Comparison of ENCODE assay signal across 26 cellular contexts in genomic region chr17:50764860-50765259, GRCh38. TPM values are rescaled to one million over a fixed set of nuclear protein-coding genes. Genes with fewer than 3 reads are reported as not detected.
A peak's percentile ranks its signal among the peaks of the same experiment; 100 is the strongest.
DNase-seq lines count a peak whose midpoint lies in the region; ATAC-seq, FAIRE-seq and TF ChIP-seq lines count a peak whose summit lies in the region.
"Had no signal": no experiment of that assay in that cellular context is flagged by ENCODE, and none has a peak within 500 bp of the region (broad histone marks: within the 10 kb centered on the region; RNA-seq: fewer than 3 reads in every experiment).

No MANE protein-coding gene starts in this region.

- H3K9me3 ChIP-seq in K562 (replicated peaks; ENCODE audit: control insufficient read depth, insufficient read depth, low read depth, low read length) = no peaks in the 10 kb centered on the region
- no peaks in the 10 kb centered on the region for H3K9me3 ChIP-seq in transverse colon
- H3K9me3 ChIP-seq in osteoblast (ENCODE audit: low read depth, low read length) = no peaks in the 10 kb centered on the region
- H3K9me3 ChIP-seq: breast epithelium, heart right ventricle had no signal

- no peak for FAIRE-seq in K562 (lab: Jason Lieb, UNC)
- FAIRE-seq: A204.1, urothelium cell line had no signal

- H3K79me2 ChIP-seq in K562 (ENCODE audit: control insufficient read depth, insufficient read depth, low read length) (no peaks in the 10 kb centered on the region), osteoblast (ENCODE audit: insufficient read depth, low read length) (no peaks in the 10 kb centered on the region)

- H3K36me3 ChIP-seq in K562 (ENCODE audit: control insufficient read depth, insufficient read depth, low read length) = no peaks in the 10 kb centered on the region
- no peaks in the 10 kb centered on the region for H3K36me3 ChIP-seq in transverse colon
- no peaks in the 10 kb centered on the region for H3K36me3 ChIP-seq in osteoblast (ENCODE audit: insufficient read depth, low read length)
- H3K36me3 ChIP-seq: breast epithelium, heart right ventricle had no signal

- intact Hi-C loops in K562 (cut with micrococcal nuclease) = loop anchor here (5.0 kb wide), 1 partner anchor 43 kb away; no protein-coding TSS in a partner anchor
- intact Hi-C loops in transverse colon (cut with DNase I; ENCODE audit: low total_unique reads) = no loop called here

- no peak overlapping the region for H2AFZ ChIP-seq in K562 (ENCODE audit: low read depth, low read length)
- no peak overlapping the region for H2AFZ ChIP-seq in osteoblast (ENCODE audit: low read length)

- peaks cover 22% of the 10 kb centered on the region for H3K27me3 Mint-ChIP-seq in activated CD8-positive, alpha-beta memory T cell treated with anti-CD3 and anti-CD28 coated beads, Interleukin-2, amount 10 ng/mL, durations not matched to agents 7 days and 5 days
- no peaks in the 10 kb centered on the region for H3K27me3 Mint-ChIP-seq in mesothelial cell of epicardium (ENCODE audit: low read depth)
- H3K27me3 Mint-ChIP-seq: activated naive CD8-positive, alpha-beta T cell treated with anti-CD3 and anti-CD28 coated beads for 36 hours; CD4-positive, alpha-beta T cell; stimulated activated naive CD8-positive, alpha-beta T cell treated with anti-CD3 and anti-CD28 coated beads, Interleukin-15, Interleukin-2, amounts not matched to agents 100 ng/mL and 50 ng/mL, for 24 hours had no signal

- in situ Hi-C loops in K562 (cut with MboI) = no loop called here
- in situ Hi-C loops in transverse colon (cut with MboI; ENCODE audit: low pct_ligation_motif_present in 1 of 4, low pct_unique_long_range_greater_than_20kb in 1 of 4, low sequenced_read_pairs in 3 of 4) = no loop called here

- TF ChIP-seq EP300 in K562 (IDR thresholded peaks at IDR 0.05; ENCODE audit: low read length) = no peak
- TF ChIP-seq EP300 in transverse colon (IDR thresholded peaks at IDR 0.05; ENCODE audit: low read depth) = no peak

- BruUV-seq in K562 (replicated peaks; lab: Mats Ljungman, UMichigan) = no TSS peak

- peak; percentile 29 for DNase-seq in activated CD8-positive, alpha-beta memory T cell treated with anti-CD3 and anti-CD28 coated beads, Interleukin-2, amount 50 U/mL, for 48 hours
- no peak for DNase-seq in activated CD8-positive, alpha-beta memory T cell treated with anti-CD3 and anti-CD28 coated beads, Interleukin-2, amount 10 ng/mL, durations not matched to agents 7 days and 5 days
- DNase-seq in K562 (ENCODE audit: extremely low read depth in 1 of 4, low spot score in 3 of 4) = no peak
- DNase-seq in mesothelial cell of epicardium (ENCODE audit: low spot score in 2 of 2, unreplicated experiment in 2 of 2) = no peak
- DNase-seq in transverse colon = no peak
- DNase-seq in NCI-H1694 treated with DMSO at 0.1 percent for 48 hours (lab: John Stamatoyannopoulos, UW) = no peak
- DNase-seq in osteoblast (ENCODE audit: insufficient read length, low spot score, missing footprints) = no peak
- DNase-seq: activated naive CD8-positive, alpha-beta T cell treated with anti-CD3 and anti-CD28 coated beads for 36 hours; activated T-cell treated with anti-CD3 and anti-CD28 coated beads, Interleukin-2, amount 50 U/mL, for 72 hours; CD4-positive, alpha-beta T cell; DMS79; effector memory CD8-positive, alpha-beta T cell; heart right ventricle; NCI-H1694; NCI-H446 treated with DMSO at 0.1 percent for 48 hours; stimulated activated CD4-positive, alpha-beta T cell treated with anti-CD3 and anti-CD28 coated beads, Interleukin-15, amount 100 ng/mL, for 24 hours had no signal

- H3K27me3 ChIP-seq in K562 (ENCODE audit: control insufficient read depth in 2 of 2, insufficient read depth in 2 of 2, low read length in 2 of 2) = no peaks in the 10 kb centered on the region
- no peaks in the 10 kb centered on the region for H3K27me3 ChIP-seq in transverse colon
- no peaks in the 10 kb centered on the region for H3K27me3 ChIP-seq in osteoblast (ENCODE audit: insufficient read depth, low read length)
- H3K27me3 ChIP-seq: breast epithelium, heart right ventricle had no signal

- no peak for TF ChIP-seq RAD21 in K562 (CRISPR knock-in tag; conservative IDR thresholded peaks at IDR 0.05 in 1 of 2, IDR thresholded peaks at IDR 0.05 in 1 of 2)

- H3K27ac ChIP-seq in K562 (ENCODE audit: extremely low read depth, low read depth, low read length) = no peak overlapping the region
- H3K27ac ChIP-seq in transverse colon = peak overlapping the region; percentile 84 to 93 (median 89)
- H3K27ac ChIP-seq in osteoblast (ENCODE audit: low read depth, low read length) = no peak overlapping the region
- H3K27ac ChIP-seq: breast epithelium had no signal

- CTCF ChIA-PET in activated CD8-positive, alpha-beta memory T cell treated with anti-CD3 and anti-CD28 coated beads, Interleukin-2, amount 10 ng/mL, durations not matched to agents 7 days and 5 days (lab: Charles Lee) = interaction anchor here (1.4 to 2.0 kb wide), 2 partner anchors 17 to 88 kb away, joined by 3 to 4 read pairs; no protein-coding TSS in a partner anchor
- CTCF ChIA-PET in K562 (lab: Yijun Ruan, JAX; ENCODE audit: low intra/inter-chr PET ratio) = no interaction called here

- H4K20me1 ChIP-seq in K562 (replicated peaks; ENCODE audit: control insufficient read depth, insufficient read depth, low read length) = no peaks in the 10 kb centered on the region
- H4K20me1 ChIP-seq in osteoblast (ENCODE audit: insufficient read depth, low read length) = no peaks in the 10 kb centered on the region

- TF ChIP-seq CTCF in K562 (IDR thresholded peaks at IDR 0.05 in 2 of 3, conservative IDR thresholded peaks at IDR 0.05 in 1 of 3; ENCODE audit: insufficient read depth in 2 of 3, low read depth in 1 of 3, low read length in 3 of 3) (no peak), mesothelial cell of epicardium (IDR thresholded peaks at IDR 0.05; ENCODE audit: unreplicated experiment) (no peak), transverse colon (IDR thresholded peaks at IDR 0.05) (no peak), osteoblast (IDR thresholded peaks at IDR 0.05; ENCODE audit: extremely low read depth, low read depth, low read length) (no peak)

- no peak overlapping the region for H3K4me3 Mint-ChIP-seq in activated CD8-positive, alpha-beta memory T cell treated with anti-CD3 and anti-CD28 coated beads, Interleukin-2, amount 10 ng/mL, durations not matched to agents 7 days and 5 days
- H3K4me3 Mint-ChIP-seq in mesothelial cell of epicardium = no peak overlapping the region
- H3K4me3 Mint-ChIP-seq: activated naive CD8-positive, alpha-beta T cell treated with anti-CD3 and anti-CD28 coated beads for 36 hours; activated T-cell treated with anti-CD3 and anti-CD28 coated beads, Interleukin-2, amount 50 U/mL, for 72 hours; CD4-positive, alpha-beta T cell; natural killer cell treated with Interleukin-12 subunit alpha and Interleukin-12 subunit beta and Interleukin-15 and Interleukin-18, amount 100 ng/mL, for 72 hours; stimulated activated naive CD8-positive, alpha-beta T cell treated with anti-CD3 and anti-CD28 coated beads, Interleukin-15, Interleukin-2, amounts not matched to agents 100 ng/mL and 50 ng/mL, for 24 hours had no signal

- no peak overlapping the region for H3K4me2 ChIP-seq in K562 (ENCODE audit: insufficient read depth, low read length)
- no peak overlapping the region for H3K4me2 ChIP-seq in osteoblast (ENCODE audit: insufficient read depth, low read length)

- no peak overlapping the region for H3K9ac ChIP-seq in K562 (ENCODE audit: insufficient read depth in 1 of 2, low read depth in 2 of 2, low read length in 2 of 2)

- peaks cover 31% of the 10 kb centered on the region for H3K4me1 Mint-ChIP-seq in activated CD8-positive, alpha-beta memory T cell treated with anti-CD3 and anti-CD28 coated beads, Interleukin-2, amount 10 ng/mL, durations not matched to agents 7 days and 5 days
- peaks cover 20% of the 10 kb centered on the region for H3K4me1 Mint-ChIP-seq in mesothelial cell of epicardium

- WGBS in K562 (ENCODE audit: insufficient coverage, low coverage, missing lambda C conversion rate) = 52% methylated on average over 3 of the region's 3 CpGs
- 55 to 58% methylated on average over 3 of the region's 3 CpGs for WGBS in transverse colon (ENCODE audit: low coverage in 1 of 2), 2 donors

- no peaks in the 10 kb centered on the region for H3K9me3 Mint-ChIP-seq in activated CD8-positive, alpha-beta memory T cell treated with anti-CD3 and anti-CD28 coated beads, Interleukin-2, amount 10 ng/mL, durations not matched to agents 7 days and 5 days (ENCODE audit: low read depth)
- H3K9me3 Mint-ChIP-seq in mesothelial cell of epicardium = no peaks in the 10 kb centered on the region
- H3K9me3 Mint-ChIP-seq: activated naive CD8-positive, alpha-beta T cell treated with anti-CD3 and anti-CD28 coated beads for 36 hours; activated T-cell treated with anti-CD3 and anti-CD28 coated beads, Interleukin-2, amount 50 U/mL, for 72 hours; CD4-positive, alpha-beta T cell; effector memory CD8-positive, alpha-beta T cell; natural killer cell treated with Interleukin-12 subunit alpha and Interleukin-12 subunit beta and Interleukin-15 and Interleukin-18, amount 100 ng/mL, for 72 hours; stimulated activated naive CD8-positive, alpha-beta T cell treated with anti-CD3 and anti-CD28 coated beads, Interleukin-15, Interleukin-2, amounts not matched to agents 100 ng/mL and 50 ng/mL, for 24 hours had no signal

- no peaks in the 10 kb centered on the region for H3K36me3 Mint-ChIP-seq in activated CD8-positive, alpha-beta memory T cell treated with anti-CD3 and anti-CD28 coated beads, Interleukin-2, amount 10 ng/mL, durations not matched to agents 7 days and 5 days
- H3K36me3 Mint-ChIP-seq in mesothelial cell of epicardium = no peaks in the 10 kb centered on the region
- H3K36me3 Mint-ChIP-seq: activated naive CD8-positive, alpha-beta T cell treated with anti-CD3 and anti-CD28 coated beads for 36 hours; natural killer cell treated with Interleukin-12 subunit alpha and Interleukin-12 subunit beta and Interleukin-15 and Interleukin-18, amount 100 ng/mL, for 72 hours had no signal

- POLR2A ChIA-PET in K562 (lab: Yijun Ruan, JAX) = interaction anchor here (1.1 to 2.0 kb wide), 2 partner anchors 11 to 38 kb away, joined by 3 to 7 read pairs; no protein-coding TSS in a partner anchor

- no peak overlapping the region for H3K27ac Mint-ChIP-seq in activated CD8-positive, alpha-beta memory T cell treated with anti-CD3 and anti-CD28 coated beads, Interleukin-2, amount 10 ng/mL, durations not matched to agents 7 days and 5 days
- H3K27ac Mint-ChIP-seq in mesothelial cell of epicardium = peak overlapping the region; percentile 48
- H3K27ac Mint-ChIP-seq: activated naive CD8-positive, alpha-beta T cell treated with anti-CD3 and anti-CD28 coated beads for 36 hours; activated T-cell treated with anti-CD3 and anti-CD28 coated beads, Interleukin-2, amount 50 U/mL, for 72 hours; CD4-positive, alpha-beta T cell; natural killer cell treated with Interleukin-12 subunit alpha and Interleukin-12 subunit beta and Interleukin-15 and Interleukin-18, amount 100 ng/mL, for 72 hours; stimulated activated naive CD8-positive, alpha-beta T cell treated with anti-CD3 and anti-CD28 coated beads, Interleukin-15, Interleukin-2, amounts not matched to agents 100 ng/mL and 50 ng/mL, for 24 hours had no signal

- H3K4me1 ChIP-seq in K562 (replicated peaks in 1 of 2; ENCODE audit: control insufficient read depth in 2 of 2, insufficient read depth in 2 of 2, low read length in 2 of 2) = peaks cover 5 to 8% of the 10 kb centered on the region in 2 experiments; a peak in 3 of 5 replicates
- H3K4me1 ChIP-seq in transverse colon = peaks cover 19 to 56% (median 36%) of the 10 kb centered on the region in 4 donors
- H3K4me1 ChIP-seq in osteoblast (ENCODE audit: insufficient read depth, low read length) = peaks cover 3% of the 10 kb centered on the region
- H3K4me1 ChIP-seq: breast epithelium had no signal

- no peak overlapping the region for H3K4me3 ChIP-seq in K562
- H3K4me3 ChIP-seq in transverse colon = peak overlapping the region in 1 of 4 donors; percentile 42
- no peak overlapping the region for H3K4me3 ChIP-seq in osteoblast (ENCODE audit: insufficient read depth, low read length)
- H3K4me3 ChIP-seq: breast epithelium, heart right ventricle had no signal

- no peak for TF ChIP-seq POLR2A in K562 (conservative IDR thresholded peaks at IDR 0.05)
- TF ChIP-seq POLR2A in transverse colon (IDR thresholded peaks at IDR 0.05) = no peak

- no peak for ATAC-seq in activated CD8-positive, alpha-beta memory T cell treated with anti-CD3 and anti-CD28 coated beads, Interleukin-2, amount 10 ng/mL, durations not matched to agents 7 days and 5 days
- ATAC-seq in K562 (no peak), GM21723 (IDR thresholded peaks at IDR 0.05; ENCODE audit: unreplicated experiment) (no peak)

- H3K9me1 ChIP-seq in K562 (ENCODE audit: control insufficient read depth, insufficient read depth, low read length) = no peaks in the 10 kb centered on the region

RNA-seq across cellular contexts. Expression of gene ANKRD40CL, which starts 2.5 kb away (rescaled TPM):
- total RNA-seq in activated CD8-positive, alpha-beta memory T cell treated with anti-CD3 and anti-CD28 coated beads, Interleukin-2, amount 10 ng/mL, durations not matched to agents 7 days and 5 days = not detected
- not detected in 2 replicates for total RNA-seq in K562 (2011; cell fraction: chromatin; rRNA removed; ENCODE audit: low replicate concordance)
- not detected in 2 replicates for total RNA-seq in K562 (2011; cell fraction: nucleolus; rRNA removed)
- total RNA-seq in K562 (2011; cell fraction: nucleoplasm; rRNA removed) = not detected in 2 replicates
- not detected in 2 replicates for total RNA-seq in K562 (2014; rRNA removed)
- not detected in 2 replicates for total RNA-seq in K562 (2014; rRNA removed; fragmentation: Illumina TruSeq; extraction: Trizol)
- total RNA-seq in K562 (2015; rRNA removed; fragmentation: Illumina TruSeq; extraction: Trizol) = not detected in 2 replicates
- total RNA-seq in K562 (2021) = not detected in 2 replicates
- polyA plus RNA-seq in K562 (2011; rRNA removed) = not detected in 2 replicates
- not detected in 2 replicates for polyA plus RNA-seq in K562 (2011; cell fraction: cytosol; rRNA removed)
- polyA plus RNA-seq in K562 (2011; cell fraction: nucleus; rRNA removed) = not detected in 2 replicates
- not detected in 2 replicates for polyA plus RNA-seq in K562 (2012)
- polyA plus RNA-seq in K562 (2014; fragmentation: Illumina TruSeq; extraction: Trizol) = not detected in 2 replicates
- not detected for polyA plus RNA-seq in K562 (2014; fragmentation: Nextera tagmentation; extraction: Ambion mirVana)
- not detected in 2 replicates for polyA plus RNA-seq in K562 (2014; rRNA removed)
- polyA minus RNA-seq in K562 (2011; rRNA and poly(A)+ RNA removed) = not detected in 2 replicates
- polyA minus RNA-seq in K562 (2011; cell fraction: cytosol; rRNA and poly(A)+ RNA removed) = not detected in 2 replicates
- not detected in 2 replicates for polyA minus RNA-seq in K562 (2011; cell fraction: nucleus; rRNA and poly(A)+ RNA removed)
- total RNA-seq in mesothelial cell of epicardium = not detected in 3 replicates
- total RNA-seq in transverse colon = 10 to 100 TPM; 40.8 to 86.0 (median 74.9) TPM
- total RNA-seq in osteoblast = 0.36 TPM in 1 of 2 replicates, not detected in the other
- total RNA-seq: activated naive CD8-positive, alpha-beta T cell treated with anti-CD3 and anti-CD28 coated beads for 36 hours; activated T-cell treated with anti-CD3 and anti-CD28 coated beads, Interleukin-2, amount 50 U/mL, for 72 hours; breast epithelium; CD4-positive, alpha-beta T cell; heart right ventricle; lung microvascular endothelial cell; MCF 10A; natural killer cell treated with Interleukin-12 subunit alpha and Interleukin-12 subunit beta and Interleukin-15 and Interleukin-18, amount 100 ng/mL, for 72 hours; renal cortical epithelial cell; SK-MEL-5 had no signal
- polyA plus RNA-seq: heart right ventricle had no signal

RNA-seq across cellular contexts. Expression of gene LUC7L3, which starts 45.5 kb away (rescaled TPM):
- total RNA-seq in activated CD8-positive, alpha-beta memory T cell treated with anti-CD3 and anti-CD28 coated beads, Interleukin-2, amount 10 ng/mL, durations not matched to agents 7 days and 5 days = 100 to 1,000 TPM; 147 to 193 TPM
- total RNA-seq in K562 (2011; cell fraction: chromatin; rRNA removed; ENCODE audit: low replicate concordance) = 92.6 and 423 TPM in 2 replicates
- total RNA-seq in K562 (2011; cell fraction: nucleolus; rRNA removed) = 72.9 and 85.9 TPM in 2 replicates
- total RNA-seq in K562 (2011; cell fraction: nucleoplasm; rRNA removed) = 129 and 178 TPM in 2 replicates
- total RNA-seq in K562 (2014; rRNA removed) (86.0 and 109 TPM in 2 replicates), K562 (2014; rRNA removed; fragmentation: Illumina TruSeq; extraction: Trizol) (108 and 126 TPM in 2 replicates), K562 (2015; rRNA removed; fragmentation: Illumina TruSeq; extraction: Trizol) (116 and 127 TPM in 2 replicates), K562 (2021) (120 and 134 TPM in 2 replicates), mesothelial cell of epicardium (240 to 261 TPM (median 252 TPM) in 3 replicates), transverse colon (100 to 1,000 TPM in 3 of 4 donors, 10 to 100 TPM in 1; 62.8 to 984 (median 159) TPM), osteoblast (25.6 and 34.7 TPM in 2 replicates)
- polyA plus RNA-seq in K562 (2011; rRNA removed) (171 and 189 TPM in 2 replicates), K562 (2014; fragmentation: Illumina TruSeq; extraction: Trizol) (176 and 206 TPM in 2 replicates), K562 (2014; fragmentation: Nextera tagmentation; extraction: Ambion mirVana) (10 to 100 TPM; 80.8 to 97.7 TPM), K562 (2014; rRNA removed) (207 and 284 TPM in 2 replicates)
- 61.7 and 71.2 TPM in 2 replicates for polyA plus RNA-seq in K562 (2011; cell fraction: cytosol; rRNA removed)
- 529 and 662 TPM in 2 replicates for polyA plus RNA-seq in K562 (2011; cell fraction: nucleus; rRNA removed)
- polyA plus RNA-seq in K562 (2012) = 127 TPM in 2 replicates
- 41.1 and 55.4 TPM in 2 replicates for polyA minus RNA-seq in K562 (2011; rRNA and poly(A)+ RNA removed)
- polyA minus RNA-seq in K562 (2011; cell fraction: cytosol; rRNA and poly(A)+ RNA removed) = 18.6 and 19.8 TPM in 2 replicates
- polyA minus RNA-seq in K562 (2011; cell fraction: nucleus; rRNA and poly(A)+ RNA removed) = 160 and 256 TPM in 2 replicates

RNA-seq across cellular contexts. Expression of gene ANKRD40, which starts 57.1 kb away (rescaled TPM):
- 10 to 100 TPM; 30.5 to 39.3 TPM for total RNA-seq in activated CD8-positive, alpha-beta memory T cell treated with anti-CD3 and anti-CD28 coated beads, Interleukin-2, amount 10 ng/mL, durations not matched to agents 7 days and 5 days
- 24.0 and 50.0 TPM in 2 replicates for total RNA-seq in K562 (2011; cell fraction: chromatin; rRNA removed; ENCODE audit: low replicate concordance)
- total RNA-seq in K562 (2011; cell fraction: nucleolus; rRNA removed) = 13.9 and 14.3 TPM in 2 replicates
- total RNA-seq in K562 (2011; cell fraction: nucleoplasm; rRNA removed) = 27.6 and 36.9 TPM in 2 replicates
- 16.6 and 17.8 TPM in 2 replicates for total RNA-seq in K562 (2014; rRNA removed)
- total RNA-seq in K562 (2014; rRNA removed; fragmentation: Illumina TruSeq; extraction: Trizol) = 28.1 and 30.5 TPM in 2 replicates
- total RNA-seq in K562 (2015; rRNA removed; fragmentation: Illumina TruSeq; extraction: Trizol) = 26.8 and 27.7 TPM in 2 replicates
- total RNA-seq in K562 (2021) = 26.1 and 28.3 TPM in 2 replicates
- polyA plus RNA-seq in K562 (2011; rRNA removed) = 23.6 and 28.4 TPM in 2 replicates
- polyA plus RNA-seq in K562 (2011; cell fraction: cytosol; rRNA removed) = 13.4 and 17.8 TPM in 2 replicates
- 10.6 and 11.2 TPM in 2 replicates for polyA plus RNA-seq in K562 (2011; cell fraction: nucleus; rRNA removed)
- 12.6 and 15.6 TPM in 2 replicates for polyA plus RNA-seq in K562 (2012)
- polyA plus RNA-seq in K562 (2014; fragmentation: Illumina TruSeq; extraction: Trizol) = 26.1 and 28.9 TPM in 2 replicates
- polyA plus RNA-seq in K562 (2014; fragmentation: Nextera tagmentation; extraction: Ambion mirVana) = 1 to 10 TPM; 9.0 to 9.9 TPM
- 17.5 and 19.4 TPM in 2 replicates for polyA plus RNA-seq in K562 (2014; rRNA removed)
- polyA minus RNA-seq in K562 (2011; rRNA and poly(A)+ RNA removed) = 32.0 and 35.6 TPM in 2 replicates
- polyA minus RNA-seq in K562 (2011; cell fraction: cytosol; rRNA and poly(A)+ RNA removed) = 15.3 and 15.5 TPM in 2 replicates
- 8.6 and 9.3 TPM in 2 replicates for polyA minus RNA-seq in K562 (2011; cell fraction: nucleus; rRNA and poly(A)+ RNA removed)
- total RNA-seq in mesothelial cell of epicardium = 35.9 to 38.8 TPM (median 37.6 TPM) in 3 replicates
- 10 to 100 TPM; 18.7 to 30.8 (median 24.2) TPM for total RNA-seq in transverse colon
- total RNA-seq in osteoblast = 41.5 and 42.7 TPM in 2 replicates

Comparison
In these comparisons a context has a peak if more than half of its experiments do, and no peak if none do; other contexts are left out.
1. H3K27ac ChIP-seq: peak in transverse colon (4 of 4); none in K562 (single experiment) and osteoblast (single experiment).
2. RNA of gene ANKRD40CL, which starts 2.5 kb away (total RNA-seq): 40.8 to 86.0 TPM in transverse colon; 0.36 TPM in osteoblast, not detected in activated CD8-positive, alpha-beta memory T cell treated with anti-CD3 and anti-CD28 coated beads, Interleukin-2, amount 10 ng/mL, durations not matched to agents 7 days and 5 days, not detected in K562 and not detected in mesothelial cell of epicardium; every median in the first group is over 10 times any median in the second.